In the genomic region with DNA sequence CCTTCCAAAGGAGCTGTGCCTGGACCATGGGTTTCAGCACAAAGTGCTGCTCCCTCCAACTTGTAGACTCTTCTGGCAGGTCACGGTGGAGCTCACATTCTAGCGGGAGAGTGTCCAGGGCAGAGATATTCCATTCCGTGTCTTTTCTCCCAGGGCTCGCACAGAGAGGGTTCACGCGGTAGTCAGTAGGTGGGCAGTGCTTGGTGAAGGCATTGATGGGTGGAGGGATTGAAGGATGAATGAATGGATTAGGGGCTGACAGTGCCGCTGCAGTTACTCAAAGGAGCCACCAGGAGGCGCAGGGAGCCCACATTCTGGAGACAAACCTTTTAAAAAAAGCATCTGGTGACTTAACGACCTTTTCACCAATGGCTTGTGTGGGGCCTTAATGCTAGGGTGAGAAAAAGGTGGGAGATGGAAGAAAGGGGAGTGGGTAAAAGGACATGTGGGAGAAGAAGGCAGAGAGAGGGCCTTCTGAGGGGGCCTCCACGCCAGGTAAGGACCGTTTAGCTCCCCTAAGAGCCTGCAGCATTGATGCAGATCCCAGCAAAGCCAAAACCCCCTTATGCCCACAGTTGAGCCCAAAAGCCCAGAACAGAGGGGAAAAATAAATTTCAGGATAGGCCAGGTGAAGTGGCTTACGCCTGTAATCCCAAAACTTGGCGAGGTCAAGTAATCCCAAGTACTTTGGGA, we compare ENCODE assay signal across 9 cellular contexts. TPM values are rescaled to one million over a fixed set of nuclear protein-coding genes. Genes with fewer than 3 reads are reported as not detected.
DNase-seq lines count a peak whose midpoint lies in the region; ATAC-seq and TF ChIP-seq lines count a peak whose summit lies in the region.
"Had no signal": no experiment of that assay in that cellular context is flagged by ENCODE, and none has a peak within 500 bp of the region (broad histone marks: within the 10 kb centered on the region; RNA-seq: fewer than 3 reads in every experiment).

No MANE protein-coding gene starts in this region.

- no peaks in the 10 kb centered on the region for H3K36me3 Mint-ChIP-seq in activated naive CD4-positive, alpha-beta T cell treated with anti-CD3 and anti-CD28 coated beads for 36 hours (ENCODE audit: low read depth)
- H3K36me3 Mint-ChIP-seq: activated naive CD8-positive, alpha-beta T cell had no signal

- no peaks in the 10 kb centered on the region for H3F3A ChIP-seq in MM.1S (ENCODE audit: insufficient read depth, low read length)

- CTCF ChIA-PET in activated naive CD4-positive, alpha-beta T cell treated with anti-CD3 and anti-CD28 coated beads for 36 hours (lab: Charles Lee): interaction anchor here (0.5 to 7.3 kb wide), 19 partner anchors 11 to 397 kb away, joined by 3 to 179 read pairs (median 5); a partner anchor contains a TSS

- TF ChIP-seq POLR2A in prostate gland (IDR thresholded peaks at IDR 0.05): no peak

- peak; percentile 96 for TF ChIP-seq CTCF in MM.1S (IDR thresholded peaks at IDR 0.05; ENCODE audit: low read length)
- peak; percentile 99 for TF ChIP-seq CTCF in cardiac muscle cell (IDR thresholded peaks at IDR 0.05; ENCODE audit: low read depth, low read length)
- TF ChIP-seq CTCF in prostate gland (IDR thresholded peaks at IDR 0.05): peak; percentile 92 to 97 (median 94)

- no peak overlapping the region for H3K27ac Mint-ChIP-seq in activated naive CD4-positive, alpha-beta T cell treated with anti-CD3 and anti-CD28 coated beads for 36 hours
- H3K27ac Mint-ChIP-seq: activated naive CD8-positive, alpha-beta T cell had no signal

- WGBS in prostate gland: 30% methylated on average over 13 of the region's 13 CpGs

- H3K4me3 ChIP-seq in MM.1S (ENCODE audit: low read length) (no peak overlapping the region), cardiac muscle cell (no peak overlapping the region), prostate gland (no peak overlapping the region)

- no peaks in the 10 kb centered on the region for H4K20me1 ChIP-seq in MM.1S (ENCODE audit: insufficient read depth, low read length)

- intact Hi-C loops in activated naive CD4-positive, alpha-beta T cell treated with anti-CD3 and anti-CD28 coated beads for 36 hours (cut with micrococcal nuclease): loop anchor here (1.0 to 5.0 kb wide), 6 partner anchors 71 to 397 kb away; no protein-coding TSS in a partner anchor
- intact Hi-C loops in prostate gland (cut with DNase I): loop anchor here (1.0 to 10.0 kb wide), 3 partner anchors 140 to 399 kb away; no protein-coding TSS in a partner anchor

- H3K79me2 ChIP-seq in MM.1S (ENCODE audit: low read length): no peaks in the 10 kb centered on the region

- no peaks in the 10 kb centered on the region for H3K27me3 ChIP-seq in MM.1S (replicated peaks; ENCODE audit: insufficient read depth, low read length)
- H3K27me3 ChIP-seq in cardiac muscle cell: no peaks in the 10 kb centered on the region
- H3K27me3 ChIP-seq in prostate gland (replicated peaks; ENCODE audit: insufficient read depth): no peaks in the 10 kb centered on the region

- H3K27ac ChIP-seq in MM.1S (ENCODE audit: low read length) (no peak overlapping the region), cardiac muscle cell (no peak overlapping the region), prostate gland (no peak overlapping the region)

- H2AFZ ChIP-seq in MM.1S (ENCODE audit: low read length): no peak overlapping the region

- H3K9me3 Mint-ChIP-seq in activated naive CD4-positive, alpha-beta T cell treated with anti-CD3 and anti-CD28 coated beads for 36 hours: no peaks in the 10 kb centered on the region

- peaks cover 3% of the 10 kb centered on the region for H3K4me1 Mint-ChIP-seq in activated naive CD4-positive, alpha-beta T cell treated with anti-CD3 and anti-CD28 coated beads for 36 hours (ENCODE audit: low read depth)

- H3K4me2 ChIP-seq in MM.1S (ENCODE audit: low read depth, low read length): no peak overlapping the region

- DNase-seq in EL (peak; percentile 57), MM.1S (peak; percentile 63), SK-N-DZ (ENCODE audit: low spot score) (peak; percentile 75), cardiac muscle cell (ENCODE audit: low read depth in 1 of 2, low spot score in 1 of 2) (peak; percentile 66 to 78), prostate gland (ENCODE audit: low spot score) (peak; percentile 48)
- peak; percentile 76 for DNase-seq in activated naive CD4-positive, alpha-beta T cell treated with anti-CD3 and anti-CD28 coated beads for 36 hours

- no peak overlapping the region for H3K9ac ChIP-seq in MM.1S (ENCODE audit: low read length)

- no peak for ATAC-seq in GM21723 (IDR thresholded peaks at IDR 0.05; ENCODE audit: unreplicated experiment)
- no peak for ATAC-seq in HG02870 (IDR thresholded peaks at IDR 0.05; ENCODE audit: unreplicated experiment)

- H3K9me3 ChIP-seq in MM.1S (replicated peaks; ENCODE audit: insufficient read depth, low read length): no peaks in the 10 kb centered on the region
- no peaks in the 10 kb centered on the region for H3K9me3 ChIP-seq in cardiac muscle cell (ENCODE audit: low read depth)
- no peaks in the 10 kb centered on the region for H3K9me3 ChIP-seq in prostate gland

- peaks cover 8% of the 10 kb centered on the region for H3K27me3 Mint-ChIP-seq in activated naive CD4-positive, alpha-beta T cell treated with anti-CD3 and anti-CD28 coated beads for 36 hours (ENCODE audit: low read depth)

- no peak overlapping the region for H3K4me3 Mint-ChIP-seq in activated naive CD4-positive, alpha-beta T cell treated with anti-CD3 and anti-CD28 coated beads for 36 hours
- H3K4me3 Mint-ChIP-seq: activated naive CD8-positive, alpha-beta T cell had no signal

- no peaks in the 10 kb centered on the region for H3K9me2 ChIP-seq in MM.1S (replicated peaks; ENCODE audit: insufficient read depth, low read length)

- H3K4me1 ChIP-seq in MM.1S (ENCODE audit: low read length): no peaks in the 10 kb centered on the region
- peaks cover 14% of the 10 kb centered on the region for H3K4me1 ChIP-seq in cardiac muscle cell (ENCODE audit: low read depth)
- no peaks in the 10 kb centered on the region for H3K4me1 ChIP-seq in prostate gland (replicated peaks)

- no peaks in the 10 kb centered on the region for H3K36me3 ChIP-seq in MM.1S (replicated peaks; ENCODE audit: insufficient read depth, low read length)
- no peaks in the 10 kb centered on the region for H3K36me3 ChIP-seq in cardiac muscle cell
- H3K36me3 ChIP-seq in prostate gland: no peaks in the 10 kb centered on the region

RNA-seq across cellular contexts. Expression of a gene that starts 17.5 kb away (rescaled TPM):
- 18.3 and 18.6 TPM in 2 replicates for polyA plus RNA-seq in SK-N-DZ (2014; cell fraction: cytosol; rRNA removed)
- 6.8 and 10.0 TPM in 2 replicates for polyA plus RNA-seq in SK-N-DZ (2014; cell fraction: nucleus; rRNA removed)
- 10 to 100 TPM; 15.4 to 16.2 TPM for total RNA-seq in activated naive CD4-positive, alpha-beta T cell treated with anti-CD3 and anti-CD28 coated beads for 36 hours
- total RNA-seq in cardiac muscle cell (22.3 and 34.4 TPM in 2 replicates), prostate gland (10 to 100 TPM; 15.5 to 33.0 TPM)
- 30.2 and 40.6 TPM in 2 replicates for polyA plus RNA-seq in cardiac muscle cell

RNA-seq across cellular contexts. Expression of a gene that starts 47.8 kb away (rescaled TPM):
- polyA plus RNA-seq in SK-N-DZ (2014; cell fraction: cytosol; rRNA removed): not detected in 2 replicates
- polyA plus RNA-seq in SK-N-DZ (2014; cell fraction: nucleus; rRNA removed): not detected in 2 replicates
- not detected for total RNA-seq in activated naive CD4-positive, alpha-beta T cell treated with anti-CD3 and anti-CD28 coated beads for 36 hours
- total RNA-seq in cardiac muscle cell: 0.12 TPM in 1 of 2 replicates, not detected in the other
- not detected in 2 replicates for polyA plus RNA-seq in cardiac muscle cell
- 100 to 1,000 TPM in 1 of 2 donors, 10 to 100 TPM in 1; 34.3 to 221 TPM for total RNA-seq in prostate gland

Comparison
In these comparisons a context has a peak if more than half of its experiments do, and no peak if none do; other contexts are left out.
1. RNA of a gene that starts 47.8 kb away (total RNA-seq): 34.3 to 221 TPM in prostate gland; 0.12 TPM in cardiac muscle cell and not detected in activated naive CD4-positive, alpha-beta T cell treated with anti-CD3 and anti-CD28 coated beads for 36 hours; every median in the first group is over 10 times any median in the second.
2. Peak in every context shown above with its lines, with median percentiles within 50 percentile points of each other: DNase-seq and CTCF ChIP-seq.